ENCODE assay signal across 8 cellular contexts in the genomic region with DNA sequence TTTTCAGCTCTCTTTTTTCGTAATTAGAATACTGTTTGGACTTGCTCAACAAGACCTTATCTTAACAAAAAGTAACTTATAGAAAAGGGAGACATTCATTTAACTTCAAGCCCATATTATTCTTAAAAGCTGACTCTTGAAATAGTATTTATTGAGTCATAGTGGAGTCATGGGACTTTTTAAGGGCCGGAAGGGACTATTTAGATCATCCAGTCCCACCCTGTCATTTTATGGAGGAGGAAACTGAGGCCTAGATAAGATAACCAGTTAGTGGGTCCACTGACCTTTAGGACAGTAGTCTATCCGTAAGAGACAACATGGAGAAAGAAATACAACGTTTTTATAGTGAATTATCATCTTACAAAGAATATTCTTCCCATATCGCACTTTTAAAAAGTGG. TPM values are rescaled to one million over a fixed set of nuclear protein-coding genes. Genes with fewer than 3 reads are reported as not detected.
DNase-seq lines count a peak whose midpoint lies in the region; ATAC-seq and TF ChIP-seq lines count a peak whose summit lies in the region.

No MANE protein-coding gene starts in this region.

- no peaks in the 10 kb centered on the region for H3K9me2 ChIP-seq in OCI-LY1 (ENCODE audit: low read depth, low read length)

- H3K27me3 ChIP-seq in CD8-positive, alpha-beta T cell (ENCODE audit: insufficient read depth, low read length): no peaks in the 10 kb centered on the region
- H3K27me3 ChIP-seq in OCI-LY1 (ENCODE audit: insufficient read depth, low read length) (no peaks in the 10 kb centered on the region), duodenal mucosa (ENCODE audit: control insufficient read depth in 1 of 2, insufficient read depth in 2 of 2, low read length in 2 of 2) (no peaks in the 10 kb centered on the region), neural progenitor cell (no peaks in the 10 kb centered on the region)

- CTCF ChIA-PET in CD8-positive, alpha-beta T cell (lab: Charles Lee): interaction anchor here (1.1 to 3.3 kb wide), 5 partner anchors 24 to 253 kb away, joined by 3 to 11 read pairs (median 4); a partner anchor contains a TSS

- DNase-seq in CD8-positive, alpha-beta T cell: no peak
- DNase-seq in neural progenitor cell (ENCODE audit: low spot score) (no peak), DMS79 (lab: John Stamatoyannopoulos, UW) (no peak), NCI-H1436 treated with DMSO at 0.1 percent for 48 hours (lab: John Stamatoyannopoulos, UW) (no peak), SW 1271 (lab: John Stamatoyannopoulos, UW) (no peak), T1000 (lab: John Stamatoyannopoulos, UW) (no peak)

- POLR2A ChIA-PET in CD8-positive, alpha-beta T cell (lab: Charles Lee): interaction anchor here (0.9 to 7.7 kb wide), 13 partner anchors 13 to 252 kb away, joined by 3 to 64 read pairs (median 6); no protein-coding TSS in a partner anchor

- peak overlapping the region; percentile 83 for H3K4me2 ChIP-seq in OCI-LY1 (ENCODE audit: low read length)
- peak overlapping the region; percentile 99 for H3K4me2 ChIP-seq in neural progenitor cell

- H3K4me3 ChIP-seq in CD8-positive, alpha-beta T cell (ENCODE audit: low read depth, low read length): peak overlapping the region; percentile 95
- peak overlapping the region; percentile 83 for H3K4me3 ChIP-seq in OCI-LY1 (ENCODE audit: low read depth, low read length, poor library complexity, severe bottlenecking)
- H3K4me3 ChIP-seq in duodenal mucosa (ENCODE audit: low read depth in 1 of 2, low read length in 2 of 2): peak overlapping the region; percentile 92 to 93
- peak overlapping the region; percentile 94 for H3K4me3 ChIP-seq in neural progenitor cell

- peak overlapping the region; percentile 93 for H3K27ac ChIP-seq in CD8-positive, alpha-beta T cell (ENCODE audit: low read depth, low read length)
- peak overlapping the region; percentile 84 for H3K27ac ChIP-seq in OCI-LY1 (ENCODE audit: low read depth, low read length, poor library complexity, severe bottlenecking)
- H3K27ac ChIP-seq in duodenal mucosa (ENCODE audit: low read depth, low read length): peak overlapping the region; percentile 99
- no peak overlapping the region for H3K27ac ChIP-seq in neural progenitor cell

- H3K9ac ChIP-seq in OCI-LY1 (ENCODE audit: low read length) (peak overlapping the region; percentile 91), duodenal mucosa (ENCODE audit: low read depth in 1 of 2, low read length in 2 of 2) (peak overlapping the region; percentile 95 to 98), neural progenitor cell (peak overlapping the region; percentile 85)

- no peaks in the 10 kb centered on the region for H3K9me3 ChIP-seq in CD8-positive, alpha-beta T cell (ENCODE audit: low read length)
- H3K9me3 ChIP-seq in OCI-LY1 (ENCODE audit: low read length) (no peaks in the 10 kb centered on the region), duodenal mucosa (ENCODE audit: control insufficient read depth in 1 of 2, low read length in 2 of 2) (no peaks in the 10 kb centered on the region), neural progenitor cell (ENCODE audit: low read depth) (no peaks in the 10 kb centered on the region)

- peak overlapping the region; percentile 93 for H3K4me3 Mint-ChIP-seq in CD8-positive, alpha-beta T cell
- peak overlapping the region; percentile 95 for H3K4me3 Mint-ChIP-seq in neural progenitor cell

- peaks cover 46% of the 10 kb centered on the region for H3K36me3 Mint-ChIP-seq in CD8-positive, alpha-beta T cell
- H3K36me3 Mint-ChIP-seq in neural progenitor cell: peaks cover 18% of the 10 kb centered on the region

- H3K79me2 ChIP-seq in OCI-LY1 (ENCODE audit: insufficient read depth, low read length) (peaks cover 60% of the 10 kb centered on the region), neural progenitor cell (ENCODE audit: low read depth) (peaks cover 61% of the 10 kb centered on the region)

- H3F3A ChIP-seq in OCI-LY1 (ENCODE audit: insufficient read depth, low read length): no peaks in the 10 kb centered on the region
- peaks cover 32% of the 10 kb centered on the region for H3F3A ChIP-seq in neural progenitor cell (ENCODE audit: low read depth)

- no peak for ATAC-seq in CD8-positive, alpha-beta T cell

- H4K20me1 ChIP-seq in OCI-LY1 (ENCODE audit: insufficient read depth, low read length) (no peaks in the 10 kb centered on the region), neural progenitor cell (ENCODE audit: low read depth) (peaks cover 42% of the 10 kb centered on the region)

- peaks cover 41% of the 10 kb centered on the region for H3K4me1 ChIP-seq in CD8-positive, alpha-beta T cell (ENCODE audit: insufficient read depth, low read length)
- H3K4me1 ChIP-seq in OCI-LY1 (ENCODE audit: insufficient read depth, low read length, severe bottlenecking): peaks cover 58% of the 10 kb centered on the region
- H3K4me1 ChIP-seq in duodenal mucosa (ENCODE audit: control insufficient read depth in 1 of 2, insufficient read depth in 2 of 2, low read length in 2 of 2): peaks cover 33 to 37% of the 10 kb centered on the region in 2 donors
- H3K4me1 ChIP-seq in neural progenitor cell: peaks cover 42% of the 10 kb centered on the region

- intact Hi-C loops in CD8-positive, alpha-beta T cell (cut with DNase I, micrococcal nuclease): loop anchor here (2.0 to 10.0 kb wide), 11 partner anchors 19 to 1345 kb away; a partner anchor contains a TSS

- H3K27me3 Mint-ChIP-seq in CD8-positive, alpha-beta T cell (ENCODE audit: low read depth): no peaks in the 10 kb centered on the region
- peaks cover 4% of the 10 kb centered on the region for H3K27me3 Mint-ChIP-seq in neural progenitor cell (ENCODE audit: insufficient read depth, low read depth)

- peak overlapping the region; percentile 95 for H3K27ac Mint-ChIP-seq in CD8-positive, alpha-beta T cell
- H3K27ac Mint-ChIP-seq in neural progenitor cell: peak overlapping the region; percentile 7

- no peaks in the 10 kb centered on the region for H3K36me3 ChIP-seq in CD8-positive, alpha-beta T cell (ENCODE audit: insufficient read depth, low read length)
- H3K36me3 ChIP-seq in OCI-LY1 (ENCODE audit: insufficient read depth, low read length): peaks cover 5% of the 10 kb centered on the region; the same call in 1 of the 2 replicates
- H3K36me3 ChIP-seq in duodenal mucosa (ENCODE audit: control insufficient read depth in 1 of 2, insufficient read depth in 2 of 2, low read length in 2 of 2): peaks cover 0 to 5% of the 10 kb centered on the region in 2 donors
- H3K36me3 ChIP-seq in neural progenitor cell: peaks cover 6% of the 10 kb centered on the region

- no peak for TF ChIP-seq CTCF in CD8-positive, alpha-beta T cell (IDR thresholded peaks at IDR 0.05)
- TF ChIP-seq CTCF in OCI-LY1 (IDR thresholded peaks at IDR 0.05; ENCODE audit: low read length): no peak
- no peak for TF ChIP-seq CTCF in neural progenitor cell (IDR thresholded peaks at IDR 0.05)

- H3K4me1 Mint-ChIP-seq in CD8-positive, alpha-beta T cell (ENCODE audit: low read depth): peaks cover 46% of the 10 kb centered on the region
- H3K4me1 Mint-ChIP-seq in neural progenitor cell: peaks cover 43% of the 10 kb centered on the region

- H2AFZ ChIP-seq in OCI-LY1 (ENCODE audit: low read length): no peak overlapping the region
- no peak overlapping the region for H2AFZ ChIP-seq in neural progenitor cell (replicated peaks)

- no peaks in the 10 kb centered on the region for H3K9me3 Mint-ChIP-seq in CD8-positive, alpha-beta T cell
- H3K9me3 Mint-ChIP-seq in neural progenitor cell: no peaks in the 10 kb centered on the region

RNA-seq across cellular contexts. Expression of a gene that starts 1.5 kb away (rescaled TPM):
- total RNA-seq in CD8-positive, alpha-beta T cell: 100 to 1,000 TPM; 299 TPM
- total RNA-seq in neural progenitor cell (ENCODE audit: low replicate concordance): 134 and 252 TPM in 2 replicates
